Comparison of ENCODE assay signal across 8 cellular contexts in genomic region chr10:46284286-46285229, GRCh38. TPM values are rescaled to one million over a fixed set of nuclear protein-coding genes. Genes with fewer than 3 reads are reported as not detected.
A peak's percentile ranks its signal among the peaks of the same experiment; 100 is the strongest.
DNase-seq lines count a peak whose midpoint lies in the region; ATAC-seq and TF ChIP-seq lines count a peak whose summit lies in the region.

No MANE protein-coding gene starts in this region.

- peaks cover 42% of the 10 kb centered on the region for H3K27me3 Mint-ChIP-seq in dendritic cell treated with granulocyte-macrophage colony-stimulating factor and Interleukin-4, amounts not matched to agents 40 ng/mL and 50 ng/mL, for 4 days

- no peaks in the 10 kb centered on the region for H3K36me3 ChIP-seq in A673 (ENCODE audit: insufficient read depth, low read length, poor library complexity, severe bottlenecking)
- no peaks in the 10 kb centered on the region for H3K36me3 ChIP-seq in liver (ENCODE audit: control insufficient read depth in 4 of 4, insufficient read depth in 3 of 4, low read depth in 1 of 4, low read length in 3 of 4)

- no peak overlapping the region for H3K9ac ChIP-seq in liver (ENCODE audit: low read depth in 1 of 2, low read length in 2 of 2)

- no peaks in the 10 kb centered on the region for H3K9me3 ChIP-seq in A673 (ENCODE audit: low read depth, low read length, poor library complexity, severe bottlenecking)
- peaks cover 0 to 3% (median 0%) of the 10 kb centered on the region in 4 donors for H3K9me3 ChIP-seq in liver (ENCODE audit: control insufficient read depth in 4 of 4, low read length in 3 of 4)

- no peak overlapping the region for H3K27ac ChIP-seq in A673 (ENCODE audit: low read depth, low read length, poor library complexity, severe bottlenecking)
- peak overlapping the region in 1 of 2 donors; percentile 6 for H3K27ac ChIP-seq in liver (ENCODE audit: low read depth in 1 of 2, low read length in 2 of 2)

- DNase-seq in A673 (ENCODE audit: low spot score) (peak; percentile 69), NCI-H2227 treated with DMSO at 0.1 percent for 48 hours (lab: John Stamatoyannopoulos, UW) (peak; percentile 62)
- DNase-seq in activated CD4-positive, alpha-beta T cell treated with anti-CD3 and anti-CD28 coated beads for 48 hours, result peak; percentile 81
- peak; percentile 81 for DNase-seq in stimulated activated CD4-positive, alpha-beta T cell treated with anti-CD3 and anti-CD28 coated beads, Interleukin-4, amount 100 ng/mL, for 24 hours

- CTCF ChIA-PET in A673 (lab: Charles Lee), result no interaction called here

- H3K27me3 ChIP-seq in A673 (replicated peaks; ENCODE audit: insufficient read depth, low read depth, low read length, poor library complexity), result peaks cover 42% of the 10 kb centered on the region
- H3K27me3 ChIP-seq in liver (ENCODE audit: control insufficient read depth in 4 of 4, insufficient read depth in 4 of 4, low read length in 3 of 4), result peaks cover 0 to 6% (median 0%) of the 10 kb centered on the region in 4 donors

- intact Hi-C loops in A673 (cut with micrococcal nuclease; ENCODE audit: unreplicated experiment), result loop anchor here (5.0 kb wide), 1 partner anchor 177 kb away; no protein-coding TSS in a partner anchor
- intact Hi-C loops in dendritic cell treated with granulocyte-macrophage colony-stimulating factor and Interleukin-4, amounts not matched to agents 40 ng/mL and 50 ng/mL, for 4 days (cut with micrococcal nuclease), result no loop called here

- WGBS in liver, result 6% methylated on average over 82 of the region's 82 CpGs

- no peak for TF ChIP-seq RAD21 in liver (IDR thresholded peaks at IDR 0.05)

- H3K4me3 ChIP-seq in A673 (ENCODE audit: low read depth, low read length, poor library complexity, severe bottlenecking) (peak overlapping the region; percentile 58), liver (ENCODE audit: low read depth in 1 of 3, low read length in 3 of 3) (peak overlapping the region; percentile 0 to 69 (median 38))

- peak overlapping the region; percentile 63 for H3K27ac Mint-ChIP-seq in dendritic cell treated with granulocyte-macrophage colony-stimulating factor and Interleukin-4, amounts not matched to agents 40 ng/mL and 50 ng/mL, for 4 days

- TF ChIP-seq CTCF in A673 (conservative IDR thresholded peaks at IDR 0.05; ENCODE audit: low read depth, low read length), result no peak
- no peak for TF ChIP-seq CTCF in liver (IDR thresholded peaks at IDR 0.05; ENCODE audit: low read depth, low read length, missing input control)

- ATAC-seq in GM18861 (IDR thresholded peaks at IDR 0.05; ENCODE audit: unreplicated experiment) (peak; percentile 77), HG03095 (IDR thresholded peaks at IDR 0.05; ENCODE audit: unreplicated experiment) (peak; percentile 97)

- H3K9me3 Mint-ChIP-seq in dendritic cell treated with granulocyte-macrophage colony-stimulating factor and Interleukin-4, amounts not matched to agents 40 ng/mL and 50 ng/mL, for 4 days, result no peaks in the 10 kb centered on the region

- H3K36me3 Mint-ChIP-seq in dendritic cell treated with granulocyte-macrophage colony-stimulating factor and Interleukin-4, amounts not matched to agents 40 ng/mL and 50 ng/mL, for 4 days (ENCODE audit: low read depth), result no peaks in the 10 kb centered on the region

- no TSS peak for BruUV-seq in A673 (replicated peaks; lab: Mats Ljungman, UMichigan)

- peaks cover 41% of the 10 kb centered on the region for H3K4me1 Mint-ChIP-seq in dendritic cell treated with granulocyte-macrophage colony-stimulating factor and Interleukin-4, amounts not matched to agents 40 ng/mL and 50 ng/mL, for 4 days (ENCODE audit: low read depth)

- H3K4me1 ChIP-seq in A673 (ENCODE audit: insufficient read depth, low read length, poor library complexity, severe bottlenecking), result no peaks in the 10 kb centered on the region
- peaks cover 0 to 9% (median 5%) of the 10 kb centered on the region in 4 donors for H3K4me1 ChIP-seq in liver (ENCODE audit: control insufficient read depth in 4 of 4, insufficient read depth in 4 of 4, low read length in 3 of 4)

- H3K4me3 Mint-ChIP-seq in dendritic cell treated with granulocyte-macrophage colony-stimulating factor and Interleukin-4, amounts not matched to agents 40 ng/mL and 50 ng/mL, for 4 days, result peak overlapping the region; percentile 63

- POLR2A ChIA-PET in A673 (lab: Charles Lee; ENCODE audit: low non-redundant PET), result no interaction called here

TF ChIP-seq in liver, 16 proteins besides CTCF, POLR2A, EP300 and RAD21:
- TF ChIP-seq SP1 (IDR thresholded peaks at IDR 0.05), result peak; percentile 17
- no peak for TF ChIP-seq MAX (IDR thresholded peaks at IDR 0.05)

RNA-seq across cellular contexts. Expression of gene ANTXRL, which starts 2.2 kb away (rescaled TPM):
- total RNA-seq in A673 (2021), result not detected in 2 replicates
- total RNA-seq in liver, result not detected
- under 1 TPM in 1 of 2 donors, not detected in 1; 0.06 TPM for polyA plus RNA-seq in liver
